ENCODE assay signal across 15 cellular contexts in genomic region chr1:116219651-116220434, GRCh38.
DNase-seq lines count a peak whose midpoint lies in the region; ATAC-seq and TF ChIP-seq lines count a peak whose summit lies in the region.
"Had no signal": no experiment of that assay in that cellular context is flagged by ENCODE, and none has a peak within 500 bp of the region (broad histone marks: within the 10 kb centered on the region; RNA-seq: fewer than 3 reads in every experiment).

No MANE protein-coding gene starts in this region.

- CTCF ChIA-PET in PC-9 (lab: Charles Lee), result no interaction called here

- H3K79me2 ChIP-seq in PC-9 (ENCODE audit: low read depth) (no peaks in the 10 kb centered on the region), trophoblast cell (ENCODE audit: control insufficient read depth, insufficient read depth, low read length, poor library complexity) (no peaks in the 10 kb centered on the region), smooth muscle cell (ENCODE audit: low read depth) (no peaks in the 10 kb centered on the region)

- no peak overlapping the region for H4K8ac ChIP-seq in trophoblast cell (ENCODE audit: low read depth, low read length)

- H3K9me2 ChIP-seq in PC-9 (ENCODE audit: insufficient read depth), result no peaks in the 10 kb centered on the region

- no peak overlapping the region for H2BK5ac ChIP-seq in trophoblast cell (ENCODE audit: low read depth, low read length, poor library complexity)

- TF ChIP-seq CTCF in heart left ventricle (IDR thresholded peaks at IDR 0.05) (no peak), PC-9 (conservative IDR thresholded peaks at IDR 0.05) (no peak), smooth muscle cell (IDR thresholded peaks at IDR 0.05; ENCODE audit: borderline replicate concordance, insufficient read depth, poor library complexity, severe bottlenecking) (no peak)

- no peak overlapping the region for H2BK12ac ChIP-seq in trophoblast cell (ENCODE audit: low read length)

- H3K4me1 ChIP-seq in heart left ventricle (peaks cover 0 to 7% (median 0%) of the 10 kb centered on the region in 12 donors), PC-9 (replicated peaks; ENCODE audit: insufficient read depth) (peaks cover 15% of the 10 kb centered on the region), trophoblast cell (ENCODE audit: control insufficient read depth in 1 of 2, insufficient read depth in 2 of 2, low read length in 2 of 2) (peaks cover 14 to 18% of the 10 kb centered on the region in 2 experiments), smooth muscle cell (ENCODE audit: low read depth) (no peaks in the 10 kb centered on the region)

- H4K20me1 ChIP-seq in PC-9 (ENCODE audit: insufficient read depth), result no peaks in the 10 kb centered on the region
- H4K20me1 ChIP-seq in smooth muscle cell (ENCODE audit: low read depth), result no peaks in the 10 kb centered on the region
- H4K20me1 ChIP-seq: BLaER1 had no signal

- no peaks in the 10 kb centered on the region; the same call in 1 of the 2 replicates for H3F3A ChIP-seq in PC-9 (ENCODE audit: insufficient read depth, low read depth)
- H3F3A ChIP-seq in smooth muscle cell (ENCODE audit: low read depth), result no peaks in the 10 kb centered on the region

- H3K18ac ChIP-seq in trophoblast cell (ENCODE audit: low read length), result no peak overlapping the region

- H3K4me2 ChIP-seq in PC-9 (0 out of 2 replicates have a peak overlapping the region, but pooled peaks have one; percentile 5), trophoblast cell (ENCODE audit: low read length) (no peak overlapping the region), smooth muscle cell (no peak overlapping the region)
- H3K4me2 ChIP-seq: BLaER1 had no signal

- H3K36me3 ChIP-seq in heart left ventricle, result no peaks in the 10 kb centered on the region
- H3K36me3 ChIP-seq in PC-9 (ENCODE audit: low read depth), result no peaks in the 10 kb centered on the region
- no peaks in the 10 kb centered on the region for H3K36me3 ChIP-seq in trophoblast cell (ENCODE audit: control insufficient read depth in 1 of 2, insufficient read depth in 2 of 2, low read length in 2 of 2)
- no peaks in the 10 kb centered on the region for H3K36me3 ChIP-seq in smooth muscle cell (ENCODE audit: low read depth)
- H3K36me3 ChIP-seq: BLaER1 had no signal

- no TSS peak for BruUV-seq in PC-9 (replicated peaks; lab: Mats Ljungman, UMichigan)

- intact Hi-C loops in heart left ventricle (cut with DNase I), result loop anchor here in 2 of 10 donors (5.0 to 10.0 kb wide), 2 partner anchors 125 to 162 kb away; no protein-coding TSS in a partner anchor
- intact Hi-C loops in cardiac septum (cut with DNase I), result no loop called here
- intact Hi-C loops in PC-9 (cut with micrococcal nuclease; ENCODE audit: unreplicated experiment), result no loop called here

- H3K79me1 ChIP-seq in trophoblast cell (ENCODE audit: low read length), result peaks cover 8% of the 10 kb centered on the region

- H2AK5ac ChIP-seq in trophoblast cell (ENCODE audit: low read length), result no peak overlapping the region

- no peak overlapping the region for H3K4ac ChIP-seq in trophoblast cell (ENCODE audit: low read depth, low read length)

- H3K14ac ChIP-seq in trophoblast cell (ENCODE audit: low read length), result no peak overlapping the region

- H2AFZ ChIP-seq in PC-9 (no peak overlapping the region), trophoblast cell (ENCODE audit: insufficient read depth, low read length, poor library complexity) (no peak overlapping the region), smooth muscle cell (ENCODE audit: low read depth) (no peak overlapping the region)

- no peaks in the 10 kb centered on the region for H3K9me3 ChIP-seq in heart left ventricle
- H3K9me3 ChIP-seq in PC-9 (ENCODE audit: insufficient read depth, low read depth), result no peaks in the 10 kb centered on the region
- H3K9me3 ChIP-seq in trophoblast cell (ENCODE audit: insufficient read depth, low read depth, low read length), result no peaks in the 10 kb centered on the region
- no peaks in the 10 kb centered on the region for H3K9me3 ChIP-seq in smooth muscle cell (replicated peaks; ENCODE audit: low read depth)
- H3K9me3 ChIP-seq: BLaER1 had no signal

- H3K4me3 ChIP-seq in heart left ventricle (no peak overlapping the region), PC-9 (no peak overlapping the region), trophoblast cell (ENCODE audit: low read depth, low read length) (no peak overlapping the region), smooth muscle cell (no peak overlapping the region)
- H3K4me3 ChIP-seq: BLaER1 had no signal

- H2BK120ac ChIP-seq in trophoblast cell (ENCODE audit: insufficient read depth, low read length, poor library complexity), result no peak overlapping the region

- DNase-seq in heart left ventricle (no peak), cardiac septum (ENCODE audit: low spot score) (no peak), ELF-1 (ENCODE audit: low read depth, low spot score) (peak; percentile 42), PC-9 (peak in 1 of 2 experiments; percentile 56), trophoblast cell (peak; percentile 73 to 86), smooth muscle cell (lab: John Stamatoyannopoulos, UW; ENCODE audit: unreplicated experiment) (no peak)
- DNase-seq: 8988T; CD4-positive, alpha-beta memory T cell; DMS 273 treated with DMSO at 0.1 percent for 48 hours; DND-41; EL; H9 had no signal

- TF ChIP-seq POLR2A in heart left ventricle (IDR thresholded peaks at IDR 0.05), result no peak

- H3K9ac ChIP-seq in trophoblast cell (ENCODE audit: low read length), result no peak overlapping the region
- no peak overlapping the region for H3K9ac ChIP-seq in smooth muscle cell (ENCODE audit: low read depth)
- H3K9ac ChIP-seq: BLaER1 had no signal

- H4K91ac ChIP-seq in trophoblast cell (ENCODE audit: low read depth, low read length), result no peak overlapping the region

- peak overlapping the region in 1 of 12 donors; percentile 44 for H3K27ac ChIP-seq in heart left ventricle
- H3K27ac ChIP-seq in PC-9, result no peak overlapping the region
- peak overlapping the region; percentile 2 for H3K27ac ChIP-seq in trophoblast cell (ENCODE audit: low read depth, low read length)
- H3K27ac ChIP-seq in smooth muscle cell (ENCODE audit: low read depth), result no peak overlapping the region
- H3K27ac ChIP-seq: BLaER1, HL-60 had no signal

- 57 to 64% (median 60%) methylated on average over 5 of the region's 5 CpGs for WGBS in heart left ventricle, 4 donors
- no CpG with 5 or more reads among the region's 5 CpGs for WGBS in trophoblast cell (ENCODE audit: extremely low coverage, insufficient coverage, insufficient read length)
- WGBS in smooth muscle cell (ENCODE audit: low lambda C conversion rate), result 60% methylated on average over 5 of the region's 5 CpGs

- H3K27me3 ChIP-seq in heart left ventricle, result no peaks in the 10 kb centered on the region
- no peaks in the 10 kb centered on the region for H3K27me3 ChIP-seq in PC-9 (ENCODE audit: insufficient read depth, low read depth)
- no peaks in the 10 kb centered on the region for H3K27me3 ChIP-seq in trophoblast cell (ENCODE audit: insufficient read depth, low read length)
- H3K27me3 ChIP-seq in smooth muscle cell (ENCODE audit: low read depth), result no peaks in the 10 kb centered on the region
- H3K27me3 ChIP-seq: BLaER1 had no signal

- no peak overlapping the region for H3K23ac ChIP-seq in trophoblast cell (ENCODE audit: low read length)

- POLR2A ChIA-PET in PC-9 (lab: Charles Lee; ENCODE audit: unreplicated experiment), result no interaction called here

- ATAC-seq in heart left ventricle (peak; percentile 6 to 47 (median 16)), HG03135 (IDR thresholded peaks at IDR 0.05; ENCODE audit: unreplicated experiment) (no peak)

- H4K12ac ChIP-seq in trophoblast cell (ENCODE audit: low read depth, low read length), result no peak overlapping the region

Comparison
In these comparisons a context has a peak if more than half of its experiments do, and no peak if none do; other contexts are left out.
1. DNase-seq: peak in ELF-1 (single experiment) and trophoblast cell (2 of 2); none in heart left ventricle (0 of 5), cardiac septum (single experiment) and smooth muscle cell (single experiment).